12 cellular contexts compared by ENCODE assay signal in the genomic region with DNA sequence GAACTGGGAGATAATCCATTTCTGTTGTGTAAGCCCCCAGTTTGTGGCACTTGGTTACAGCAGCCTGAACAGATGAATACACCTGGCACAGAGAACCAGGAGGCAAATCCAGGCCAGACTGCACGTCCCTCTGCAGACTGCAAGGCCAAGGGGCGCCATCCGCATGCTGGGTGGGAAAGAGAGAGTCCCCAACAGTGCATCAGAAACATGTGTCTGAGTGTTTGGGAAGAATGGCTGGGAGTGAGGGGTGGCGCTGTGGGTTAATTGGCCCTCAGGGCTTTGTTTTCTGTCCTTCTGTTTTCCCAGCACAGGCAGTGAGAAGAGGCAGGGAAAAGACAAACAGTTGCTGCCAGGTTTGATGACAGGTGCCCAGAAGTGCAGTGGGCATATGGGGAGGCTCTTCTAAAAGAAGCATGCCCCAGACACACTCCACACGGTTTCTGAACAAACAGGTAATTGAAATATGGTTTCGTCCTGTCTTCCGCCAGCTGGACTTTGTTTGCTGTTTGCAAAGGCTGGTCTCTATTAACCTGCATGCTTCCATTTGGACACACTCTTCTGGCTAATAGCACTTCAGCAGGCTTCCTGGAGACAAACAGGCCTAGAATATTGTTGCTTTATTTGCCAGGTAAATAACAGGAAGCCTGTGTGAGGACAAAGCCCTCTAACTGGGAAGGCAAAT. TPM values are rescaled to one million over a fixed set of nuclear protein-coding genes. Genes with fewer than 3 reads are reported as not detected.
DNase-seq lines count a peak whose midpoint lies in the region; ATAC-seq, FAIRE-seq and TF ChIP-seq lines count a peak whose summit lies in the region.
"Had no signal": no experiment of that assay in that cellular context is flagged by ENCODE, and none has a peak within 500 bp of the region (broad histone marks: within the 10 kb centered on the region; RNA-seq: fewer than 3 reads in every experiment).

No MANE protein-coding gene starts in this region.

- H3K9ac ChIP-seq in kidney (ENCODE audit: low read length in 2 of 2) = no peak overlapping the region

- H3K9me3 ChIP-seq in kidney (ENCODE audit: control insufficient read depth in 1 of 2, low read length in 2 of 2) = no peaks in the 10 kb centered on the region

- H3K4me1 ChIP-seq in kidney (ENCODE audit: control insufficient read depth in 1 of 2, insufficient read depth in 1 of 2, low read depth in 1 of 2, low read length in 2 of 2) = no peaks in the 10 kb centered on the region

- no peak overlapping the region for H3K27ac ChIP-seq in kidney (ENCODE audit: low read depth in 2 of 2, low read length in 2 of 2)

- no peak for FAIRE-seq in kidney (lab: Jason Lieb, UNC)
- FAIRE-seq: GM12892 had no signal

- no peaks in the 10 kb centered on the region for H3K36me3 ChIP-seq in kidney (ENCODE audit: control insufficient read depth in 1 of 2, insufficient read depth in 2 of 2, low read length in 2 of 2)

- H3K4me3 ChIP-seq in kidney (ENCODE audit: low read length in 2 of 2) = no peak overlapping the region

- DNase-seq in DMS53 treated with DMSO at 0.1 percent for 48 hours (lab: John Stamatoyannopoulos, UW; ENCODE audit: unreplicated experiment) (peak; percentile 100), NCI-H187 (lab: John Stamatoyannopoulos, UW) (peak; percentile 74 to 86), NCI-H748 (lab: John Stamatoyannopoulos, UW; ENCODE audit: unreplicated experiment) (peak; percentile 100), left kidney (ENCODE audit: low read depth, low spot score) (peak; percentile 25), kidney (no peak)
- DNase-seq: activated B cell treated with CpG ODN at 0.5 μM for 24 hours; dermis blood vessel endothelial cell; stimulated activated CD4-positive, alpha-beta T cell treated with anti-CD3 and anti-CD28 coated beads, Interleukin-2, amount 100 ng/mL, for 24 hours had no signal

- no peak for TF ChIP-seq CTCF in kidney (IDR thresholded peaks at IDR 0.05; ENCODE audit: borderline replicate concordance, extremely low read depth, insufficient read depth)

- intact Hi-C loops in kidney (cut with DNase I) = no loop called here

- ATAC-seq in HG02759 (IDR thresholded peaks at IDR 0.05; ENCODE audit: unreplicated experiment) (no peak), GM19455 (IDR thresholded peaks at IDR 0.05; ENCODE audit: unreplicated experiment) (no peak), GM18502 (IDR thresholded peaks at IDR 0.05; ENCODE audit: poor library complexity, unreplicated experiment) (no peak)

RNA-seq across cellular contexts. Expression of a gene that starts 43.4 kb away (rescaled TPM):
- 90.0 TPM for total RNA-seq in kidney
- 106 TPM for polyA plus RNA-seq in kidney (ENCODE audit: insufficient read depth, low read depth, low replicate concordance)
